Comparison of ENCODE assay signal across 1 cellular context in genomic region chr2:72605836-72606442, GRCh38.
TF ChIP-seq lines count a peak whose summit lies in the region.

No MANE protein-coding gene starts in this region.

TF ChIP-seq in SK-N-SH treated with all-trans-retinoic acid at 6 μM for 48 hours, 23 proteins besides CTCF, POLR2A, EP300 and RAD21 (continued from another document):
- TF ChIP-seq, protein P1, sequence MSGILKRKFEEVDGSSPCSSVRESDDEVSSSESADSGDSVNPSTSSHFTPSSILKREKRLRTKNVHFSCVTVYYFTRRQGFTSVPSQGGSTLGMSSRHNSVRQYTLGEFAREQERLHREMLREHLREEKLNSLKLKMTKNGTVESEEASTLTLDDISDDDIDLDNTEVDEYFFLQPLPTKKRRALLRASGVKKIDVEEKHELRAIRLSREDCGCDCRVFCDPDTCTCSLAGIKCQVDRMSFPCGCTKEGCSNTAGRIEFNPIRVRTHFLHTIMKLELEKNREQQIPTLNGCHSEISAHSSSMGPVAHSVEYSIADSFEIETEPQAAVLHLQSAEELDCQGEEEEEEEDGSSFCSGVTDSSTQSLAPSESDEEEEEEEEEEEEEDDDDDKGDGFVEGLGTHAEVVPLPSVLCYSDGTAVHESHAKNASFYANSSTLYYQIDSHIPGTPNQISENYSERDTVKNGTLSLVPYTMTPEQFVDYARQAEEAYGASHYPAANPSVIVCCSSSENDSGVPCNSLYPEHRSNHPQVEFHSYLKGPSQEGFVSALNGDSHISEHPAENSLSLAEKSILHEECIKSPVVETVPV (CRISPR knock-in tag; IDR thresholded peaks at IDR 0.05), result no peak
- no peak for TF ChIP-seq PATZ1 (CRISPR knock-in tag; IDR thresholded peaks at IDR 0.05; ENCODE audit: borderline replicate concordance)
- TF ChIP-seq TCF4 (CRISPR knock-in tag; IDR thresholded peaks at IDR 0.05; ENCODE audit: borderline replicate concordance), result no peak
- no peak for TF ChIP-seq ZC3H10 (CRISPR knock-in tag; IDR thresholded peaks at IDR 0.05)
- no peak for TF ChIP-seq CREB5 (CRISPR knock-in tag; IDR thresholded peaks at IDR 0.05; ENCODE audit: low read depth)
